ENCODE assay signal across 21 cellular contexts in genomic region chr13:33776510-33776909, GRCh38.
DNase-seq lines count a peak whose midpoint lies in the region; ATAC-seq and TF ChIP-seq lines count a peak whose summit lies in the region.
"Had no signal": no experiment of that assay in that cellular context is flagged by ENCODE, and none has a peak within 500 bp of the region (broad histone marks: within the 10 kb centered on the region; RNA-seq: fewer than 3 reads in every experiment).

No MANE protein-coding gene starts in this region.

- H3K27me3 ChIP-seq in OCI-LY1 (ENCODE audit: insufficient read depth, low read length), result no peaks in the 10 kb centered on the region

- H3K4me3 Mint-ChIP-seq in central memory CD8-positive, alpha-beta T cell, result no peak overlapping the region
- H3K4me3 Mint-ChIP-seq: B cell, CD14-positive monocyte had no signal

- peak overlapping the region; percentile 86 for H3K27ac ChIP-seq in OCI-LY1 (ENCODE audit: low read depth, low read length, poor library complexity, severe bottlenecking)
- H3K27ac ChIP-seq: PC-9, SK-N-MC had no signal

- no peaks in the 10 kb centered on the region for H4K20me1 ChIP-seq in OCI-LY1 (ENCODE audit: insufficient read depth, low read length)

- no peak overlapping the region for H3K4me3 ChIP-seq in OCI-LY1 (ENCODE audit: low read depth, low read length, poor library complexity, severe bottlenecking)
- H3K4me3 ChIP-seq: PC-9, SK-N-MC had no signal

- no peaks in the 10 kb centered on the region for H3K4me1 Mint-ChIP-seq in central memory CD8-positive, alpha-beta T cell
- H3K4me1 Mint-ChIP-seq: B cell had no signal

- peak overlapping the region; percentile 43 for H3K4me2 ChIP-seq in OCI-LY1 (ENCODE audit: low read length)
- H3K4me2 ChIP-seq: PC-9 had no signal

- no peaks in the 10 kb centered on the region for H3K9me3 ChIP-seq in OCI-LY1 (ENCODE audit: low read length)

- no peaks in the 10 kb centered on the region; the same call in 1 of the 2 replicates for H3K36me3 ChIP-seq in OCI-LY1 (ENCODE audit: insufficient read depth, low read length)

- peak overlapping the region; percentile 69 for H3K9ac ChIP-seq in OCI-LY1 (ENCODE audit: low read length)

- peaks cover 26% of the 10 kb centered on the region for H3K27me3 Mint-ChIP-seq in central memory CD8-positive, alpha-beta T cell

- no peaks in the 10 kb centered on the region for H3K9me3 Mint-ChIP-seq in central memory CD8-positive, alpha-beta T cell

- H3F3A ChIP-seq in OCI-LY1 (ENCODE audit: insufficient read depth, low read length), result no peaks in the 10 kb centered on the region

- DNase-seq in NCI-H748 (lab: John Stamatoyannopoulos, UW; ENCODE audit: unreplicated experiment) (peak; percentile 6), NCI-H748 treated with DMSO at 0.1 percent for 48 hours (lab: John Stamatoyannopoulos, UW) (no peak), NCI-H1436 treated with DMSO at 0.1 percent for 48 hours (lab: John Stamatoyannopoulos, UW) (no peak), NCI-H510A treated with DMSO at 0.1 percent for 48 hours (lab: John Stamatoyannopoulos, UW) (no peak)
- DNase-seq in central memory CD8-positive, alpha-beta T cell (ENCODE audit: low spot score in 2 of 2), result no peak
- DNase-seq: DND-41, MM.1S, NCI-H1048, NCI-H1930, NCI-H226, NCI-H524, PC-9, RPMI8226, T-helper 2 cell had no signal

- no peak for TF ChIP-seq CTCF in OCI-LY1 (IDR thresholded peaks at IDR 0.05; ENCODE audit: low read length)

- H3K27ac Mint-ChIP-seq in central memory CD8-positive, alpha-beta T cell (ENCODE audit: low read depth), result peak overlapping the region; percentile 44
- H3K27ac Mint-ChIP-seq: B cell had no signal

- ATAC-seq in central memory CD8-positive, alpha-beta T cell (replicated peaks; ENCODE audit: extremely low read depth, poor library complexity, severe bottlenecking), result peak; percentile 36
- ATAC-seq in HG02623 (IDR thresholded peaks at IDR 0.05; ENCODE audit: unreplicated experiment) (no peak), HG03139 (IDR thresholded peaks at IDR 0.05; ENCODE audit: unreplicated experiment) (no peak)
- ATAC-seq: HCT116 had no signal

- H2AFZ ChIP-seq in OCI-LY1 (ENCODE audit: low read length), result no peak overlapping the region
- H2AFZ ChIP-seq: PC-9 had no signal

- peaks cover 2% of the 10 kb centered on the region for H3K36me3 Mint-ChIP-seq in central memory CD8-positive, alpha-beta T cell (ENCODE audit: insufficient read depth)

- H3K4me1 ChIP-seq in OCI-LY1 (ENCODE audit: insufficient read depth, low read length, severe bottlenecking), result peaks cover 42% of the 10 kb centered on the region

- no peaks in the 10 kb centered on the region for H3K9me2 ChIP-seq in OCI-LY1 (ENCODE audit: low read depth, low read length)

- no peaks in the 10 kb centered on the region for H3K79me2 ChIP-seq in OCI-LY1 (ENCODE audit: insufficient read depth, low read length)
